Comparison of ENCODE assay signal across 12 cellular contexts in genomic region chr21:36708512-36709029, GRCh38. TPM values are rescaled to one million over a fixed set of nuclear protein-coding genes. Genes with fewer than 3 reads are reported as not detected.
A peak's percentile ranks its signal among the peaks of the same experiment; 100 is the strongest.
DNase-seq lines count a peak whose midpoint lies in the region; ATAC-seq and TF ChIP-seq lines count a peak whose summit lies in the region.
"Had no signal": no experiment of that assay in that cellular context is flagged by ENCODE, and none has a peak within 500 bp of the region (broad histone marks: within the 10 kb centered on the region; RNA-seq: fewer than 3 reads in every experiment).

No MANE protein-coding gene starts in this region.

- H3K36me3 Mint-ChIP-seq in activated T-cell treated with anti-CD3 and anti-CD28 coated beads, Interleukin-2, amount 50 U/mL, for 24 hours (ENCODE audit: low read depth) = no peaks in the 10 kb centered on the region
- H3K36me3 Mint-ChIP-seq in brain = no peaks in the 10 kb centered on the region

- H3K79me2 ChIP-seq in mesendoderm (ENCODE audit: control insufficient read depth, insufficient read depth, low read length) = no peaks in the 10 kb centered on the region

- H3K56ac ChIP-seq in mesendoderm (ENCODE audit: low read length) = no peak overlapping the region

- no peak overlapping the region for H2AK5ac ChIP-seq in mesendoderm (ENCODE audit: low read length)

- H3K23ac ChIP-seq in mesendoderm (ENCODE audit: low read length) = no peak overlapping the region

- no peak for DNase-seq in activated T-cell treated with anti-CD3 and anti-CD28 coated beads, Interleukin-2, amount 50 U/mL, for 24 hours
- no peak for DNase-seq in activated T-cell treated with anti-CD3 and anti-CD28 coated beads, Interleukin-2, amount 50 U/mL, for 1 hour
- DNase-seq in mesendoderm (no peak), thyroid gland (no peak)
- peak in 1 of 2 donors; percentile 5 for DNase-seq in stimulated activated naive CD8-positive, alpha-beta T cell treated with anti-CD3 and anti-CD28 coated beads, Interleukin-15, amount 100 ng/mL, for 72 hours
- DNase-seq: Karpas-422, Right ventricle myocardium superior had no signal

- H3K9ac ChIP-seq in mesendoderm (ENCODE audit: low read length) = no peak overlapping the region

- H2BK15ac ChIP-seq in mesendoderm (replicated peaks; ENCODE audit: low read depth) = no peak overlapping the region

- H3K4ac ChIP-seq in mesendoderm (ENCODE audit: low read depth, low read length) = no peak overlapping the region

- no peaks in the 10 kb centered on the region for H3K9me3 ChIP-seq in thyroid gland
- H3K9me3 ChIP-seq: prostate gland, vagina had no signal

- no peaks in the 10 kb centered on the region for H3K79me1 ChIP-seq in mesendoderm (ENCODE audit: low read length)

- H3K27ac ChIP-seq in mesendoderm (ENCODE audit: low read depth, low read length) (no peak overlapping the region), thyroid gland (no peak overlapping the region)
- H3K27ac ChIP-seq: prostate gland, vagina had no signal

- no peak overlapping the region for H4K5ac ChIP-seq in mesendoderm (ENCODE audit: low read length)

- H3K4me3 ChIP-seq in mesendoderm (ENCODE audit: low read length) = no peak overlapping the region
- H3K4me3 ChIP-seq in thyroid gland (replicated peaks in 1 of 3) = no peak overlapping the region

- H3K4me1 Mint-ChIP-seq in activated T-cell treated with anti-CD3 and anti-CD28 coated beads, Interleukin-2, amount 50 U/mL, for 24 hours (ENCODE audit: low read depth) = peaks cover 42% of the 10 kb centered on the region
- H3K4me1 Mint-ChIP-seq in brain = peaks cover 30% of the 10 kb centered on the region
- H3K4me1 Mint-ChIP-seq in stimulated activated naive CD8-positive, alpha-beta T cell treated with anti-CD3 and anti-CD28 coated beads, Interleukin-15, amount 100 ng/mL, for 72 hours = peaks cover 60% of the 10 kb centered on the region

- H3K9me3 Mint-ChIP-seq in activated T-cell treated with anti-CD3 and anti-CD28 coated beads, Interleukin-2, amount 50 U/mL, for 24 hours = no peaks in the 10 kb centered on the region
- H3K9me3 Mint-ChIP-seq in brain = peaks cover 0 to 4% (median 0%) of the 10 kb centered on the region in 5 experiments
- H3K9me3 Mint-ChIP-seq in stimulated activated naive CD8-positive, alpha-beta T cell treated with anti-CD3 and anti-CD28 coated beads, Interleukin-15, amount 100 ng/mL, for 72 hours = no peaks in the 10 kb centered on the region

- no peak overlapping the region for H2BK5ac ChIP-seq in mesendoderm (ENCODE audit: low read length)

- no peak overlapping the region for H3K27ac Mint-ChIP-seq in activated T-cell treated with anti-CD3 and anti-CD28 coated beads, Interleukin-2, amount 50 U/mL, for 24 hours
- no peak overlapping the region for H3K27ac Mint-ChIP-seq in brain
- peak overlapping the region in 1 of 2 donors; percentile 93 for H3K27ac Mint-ChIP-seq in stimulated activated naive CD8-positive, alpha-beta T cell treated with anti-CD3 and anti-CD28 coated beads, Interleukin-15, amount 100 ng/mL, for 72 hours

- no peak overlapping the region for H2BK120ac ChIP-seq in mesendoderm (ENCODE audit: low read depth, low read length)

- H3K27me3 ChIP-seq in mesendoderm (ENCODE audit: insufficient read depth, low read length, poor library complexity) (peaks cover 84% of the 10 kb centered on the region), thyroid gland (peaks cover 74% of the 10 kb centered on the region)

- H3K4me2 ChIP-seq in mesendoderm (ENCODE audit: low read length) = peak overlapping the region; percentile 25

- no peak for TF ChIP-seq POLR2A in thyroid gland (IDR thresholded peaks at IDR 0.05)

- no peaks in the 10 kb centered on the region for H3K4me1 ChIP-seq in mesendoderm (ENCODE audit: control insufficient read depth, low read depth, low read length)
- peaks cover 17 to 47% of the 10 kb centered on the region in 2 donors for H3K4me1 ChIP-seq in thyroid gland
- H3K4me1 ChIP-seq: prostate gland had no signal

- intact Hi-C loops in thyroid gland (cut with DNase I) = no loop called here

- ATAC-seq in stimulated activated naive CD8-positive, alpha-beta T cell treated with anti-CD3 and anti-CD28 coated beads, Interleukin-15, amount 100 ng/mL, for 72 hours = no peak
- ATAC-seq in HG03196 (IDR thresholded peaks at IDR 0.05; ENCODE audit: unreplicated experiment) (no peak), GM19324 (IDR thresholded peaks at IDR 0.05; ENCODE audit: low FRiP score, unreplicated experiment) (no peak)

- no peaks in the 10 kb centered on the region for H3K36me3 ChIP-seq in mesendoderm (ENCODE audit: control insufficient read depth, insufficient read depth, low read length)
- H3K36me3 ChIP-seq in thyroid gland = no peaks in the 10 kb centered on the region
- H3K36me3 ChIP-seq: prostate gland, vagina had no signal

- TF ChIP-seq CTCF in brain (conservative IDR thresholded peaks at IDR 0.05) (no peak), thyroid gland (IDR thresholded peaks at IDR 0.05) (no peak)

- no peak overlapping the region for H3K18ac ChIP-seq in mesendoderm (ENCODE audit: low read length)

- H4K8ac ChIP-seq in mesendoderm (ENCODE audit: low read depth, low read length) = no peak overlapping the region

- no CpG with 5 or more reads among the region's 32 CpGs for WGBS in mesendoderm (ENCODE audit: extremely low coverage, insufficient coverage, low lambda C conversion rate)
- 5 to 8% methylated on average over 26 to 27 of the region's 32 CpGs for WGBS in thyroid gland, 2 donors

- peaks cover 93% of the 10 kb centered on the region for H3K27me3 Mint-ChIP-seq in activated T-cell treated with anti-CD3 and anti-CD28 coated beads, Interleukin-2, amount 50 U/mL, for 24 hours
- peaks cover 100% of the 10 kb centered on the region for H3K27me3 Mint-ChIP-seq in brain
- peaks cover 98% of the 10 kb centered on the region for H3K27me3 Mint-ChIP-seq in stimulated activated naive CD8-positive, alpha-beta T cell treated with anti-CD3 and anti-CD28 coated beads, Interleukin-15, amount 100 ng/mL, for 72 hours

- peak overlapping the region; percentile 29 for H3K4me3 Mint-ChIP-seq in activated T-cell treated with anti-CD3 and anti-CD28 coated beads, Interleukin-2, amount 50 U/mL, for 24 hours
- peak overlapping the region in 4 of 5 experiments; percentile 57 to 79 (median 74) for H3K4me3 Mint-ChIP-seq in brain
- peak overlapping the region; percentile 68 to 74 for H3K4me3 Mint-ChIP-seq in stimulated activated naive CD8-positive, alpha-beta T cell treated with anti-CD3 and anti-CD28 coated beads, Interleukin-15, amount 100 ng/mL, for 72 hours

RNA-seq across cellular contexts. Expression of gene SIM2, which starts 9.7 kb away (rescaled TPM):
- 0.34 TPM for polyA plus RNA-seq in brain (ENCODE audit: insufficient read depth, low read depth, low replicate concordance)
- 0.04 TPM for polyA plus RNA-seq in mesendoderm (2013, experiment 1 of 2)
- polyA plus RNA-seq in mesendoderm (2013, experiment 2 of 2) = 0.01 TPM
- not detected for total RNA-seq in thyroid gland
- total RNA-seq: Right ventricle myocardium superior, vagina had no signal
